11 cellular contexts compared by ENCODE assay signal in genomic region chr10:42690449-42691360, GRCh38. TPM values are rescaled to one million over a fixed set of nuclear protein-coding genes. Genes with fewer than 3 reads are reported as not detected.
DNase-seq lines count a peak whose midpoint lies in the region; ATAC-seq and TF ChIP-seq lines count a peak whose summit lies in the region.
"Had no signal": no experiment of that assay in that cellular context is flagged by ENCODE, and none has a peak within 500 bp of the region (broad histone marks: within the 10 kb centered on the region; RNA-seq: fewer than 3 reads in every experiment).

No MANE protein-coding gene starts in this region.

- no peak for TF ChIP-seq CTCF in endodermal cell (conservative IDR thresholded peaks at IDR 0.05)

- no peak overlapping the region for H3K9ac ChIP-seq in endodermal cell (ENCODE audit: extremely low read depth, low read length, poor library complexity, severe bottlenecking)
- H3K9ac ChIP-seq: KMS-11 had no signal

- H3K27me3 ChIP-seq in endodermal cell (ENCODE audit: control insufficient read depth, insufficient read depth, low read length, poor library complexity, severe bottlenecking): no peaks in the 10 kb centered on the region
- H3K27me3 ChIP-seq in SJCRH30: no peaks in the 10 kb centered on the region
- H3K27me3 ChIP-seq: sigmoid colon, transverse colon had no signal

- peak; percentile 95 for DNase-seq in DMS53 (lab: John Stamatoyannopoulos, UW)
- DNase-seq in HT1080 (ENCODE audit: low read depth): peak; percentile 49
- peak; percentile 78 for DNase-seq in NCI-H748 (lab: John Stamatoyannopoulos, UW; ENCODE audit: unreplicated experiment)
- DNase-seq in endodermal cell: peak; percentile 79
- no peak for DNase-seq in SJCRH30
- no peak for DNase-seq in iPS-NIHi7 (ENCODE audit: extremely low spot score)
- DNase-seq: sigmoid colon, transverse colon had no signal

- H3K4me1 ChIP-seq in endodermal cell (ENCODE audit: control insufficient read depth, insufficient read depth, low read length) (no peaks in the 10 kb centered on the region), SJCRH30 (no peaks in the 10 kb centered on the region)
- H3K4me1 ChIP-seq: sigmoid colon, transverse colon had no signal

- no peaks in the 10 kb centered on the region for H3K36me3 ChIP-seq in endodermal cell (ENCODE audit: control insufficient read depth, insufficient read depth, low read length)
- no peaks in the 10 kb centered on the region for H3K36me3 ChIP-seq in SJCRH30
- H3K36me3 ChIP-seq: sigmoid colon, transverse colon had no signal

- H3K36me3 Mint-ChIP-seq in endodermal cell (ENCODE audit: low read depth): no peaks in the 10 kb centered on the region

- H3K4me1 Mint-ChIP-seq in endodermal cell: no peaks in the 10 kb centered on the region

- WGBS in endodermal cell (ENCODE audit: insufficient coverage in 1 of 2, insufficient read length in 1 of 2), 2 experiments: 76 to 88% methylated on average over 4 to 29 of the region's 29 CpGs

- H3K4me3 Mint-ChIP-seq in endodermal cell: no peak overlapping the region

- no peaks in the 10 kb centered on the region for H3K27me3 Mint-ChIP-seq in endodermal cell (ENCODE audit: insufficient read depth)

- peaks cover 18% of the 10 kb centered on the region for H3K9me3 ChIP-seq in endodermal cell (ENCODE audit: control insufficient read depth, low read length)
- no peaks in the 10 kb centered on the region for H3K9me3 ChIP-seq in SJCRH30 (replicated peaks)
- H3K9me3 ChIP-seq: sigmoid colon, transverse colon had no signal

- no peak overlapping the region for H3K4me3 ChIP-seq in endodermal cell (ENCODE audit: low read length)
- H3K4me3 ChIP-seq in SJCRH30: no peak overlapping the region
- H3K4me3 ChIP-seq: sigmoid colon, transverse colon had no signal

- H3K27ac ChIP-seq in endodermal cell (ENCODE audit: low read depth, low read length): no peak overlapping the region
- no peak overlapping the region for H3K27ac ChIP-seq in SJCRH30
- H3K27ac ChIP-seq: KMS-11, sigmoid colon, transverse colon had no signal

- no peak for ATAC-seq in HG02571 (IDR thresholded peaks at IDR 0.05; ENCODE audit: unreplicated experiment)
- ATAC-seq in GM21786 (IDR thresholded peaks at IDR 0.05; ENCODE audit: unreplicated experiment): no peak

- H3K27ac Mint-ChIP-seq in endodermal cell: no peak overlapping the region

- peaks cover 66% of the 10 kb centered on the region for H3K9me3 Mint-ChIP-seq in endodermal cell

RNA-seq across cellular contexts. Expression of gene ZNF33B, which starts 52.3 kb away (rescaled TPM):
- 7.8 and 11.3 TPM in 2 replicates for total RNA-seq in HT1080 (2014; rRNA removed; shearing (Covaris generic))
- 5.1 and 8.0 TPM in 2 replicates for polyA plus RNA-seq in HT1080 (2015; cell fraction: cytosol; rRNA removed)
- polyA plus RNA-seq in HT1080 (2015; cell fraction: nucleus; rRNA removed): 16.7 and 16.9 TPM in 2 replicates
- 10 to 100 TPM; 17.1 to 34.9 TPM for total RNA-seq in endodermal cell
- polyA plus RNA-seq in endodermal cell (2013, experiment 1 of 2): 14.2 TPM
- polyA plus RNA-seq in endodermal cell (2013, experiment 2 of 2): 16.7 TPM
- 3.3 and 5.6 TPM in 2 replicates for total RNA-seq in SJCRH30 (2014; rRNA removed; shearing (Covaris generic))

Comparison
In these comparisons a context has a peak if more than half of its experiments do, and no peak if none do; other contexts are left out.
1. DNase-seq: peak in DMS53 (single experiment), HT1080 (single experiment), NCI-H748 (single experiment) and endodermal cell (single experiment); none in SJCRH30 (0 of 2) and iPS-NIHi7 (single experiment).